In genomic region chr2:241189093-241189855, GRCh38 we compare ENCODE assay signal across 18 cellular contexts. TPM values are rescaled to one million over a fixed set of nuclear protein-coding genes. Genes with fewer than 3 reads are reported as not detected.
DNase-seq lines count a peak whose midpoint lies in the region; ATAC-seq, FAIRE-seq and TF ChIP-seq lines count a peak whose summit lies in the region.
"Had no signal": no experiment of that assay in that cellular context is flagged by ENCODE, and none has a peak within 500 bp of the region (broad histone marks: within the 10 kb centered on the region; RNA-seq: fewer than 3 reads in every experiment).

No MANE protein-coding gene starts in this region.

- H3K4me1 ChIP-seq in heart right ventricle (no peaks in the 10 kb centered on the region), RWPE2 (ENCODE audit: insufficient read depth, poor library complexity, severe bottlenecking) (no peaks in the 10 kb centered on the region), kidney (ENCODE audit: control insufficient read depth in 1 of 2, insufficient read depth in 1 of 2, low read depth in 1 of 2, low read length in 2 of 2) (no peaks in the 10 kb centered on the region), transverse colon (peaks cover 0 to 3% (median 0%) of the 10 kb centered on the region in 4 donors)

- H3K9ac ChIP-seq in kidney (ENCODE audit: low read length in 2 of 2), result no peak overlapping the region

- no peak for FAIRE-seq in kidney (lab: Jason Lieb, UNC)
- FAIRE-seq: A204.1, GM18507 had no signal

- H3K27ac ChIP-seq in heart right ventricle, result no peak overlapping the region
- H3K27ac ChIP-seq in RWPE2 (ENCODE audit: poor library complexity, severe bottlenecking), result no peak overlapping the region
- no peak overlapping the region for H3K27ac ChIP-seq in kidney (ENCODE audit: low read depth in 2 of 2, low read length in 2 of 2)
- H3K27ac ChIP-seq in transverse colon, result peak overlapping the region in 3 of 4 donors; percentile 32 to 78 (median 57)

- no peak for TF ChIP-seq CTCF in heart right ventricle (IDR thresholded peaks at IDR 0.05)
- no peak for TF ChIP-seq CTCF in RWPE2 (IDR thresholded peaks at IDR 0.05; ENCODE audit: poor library complexity, severe bottlenecking)
- no peak for TF ChIP-seq CTCF in kidney (IDR thresholded peaks at IDR 0.05; ENCODE audit: borderline replicate concordance, extremely low read depth, insufficient read depth)
- TF ChIP-seq CTCF in transverse colon (IDR thresholded peaks at IDR 0.05), result no peak

- peaks cover 0 to 9% (median 0%) of the 10 kb centered on the region in 7 donors for H3K27me3 ChIP-seq in heart right ventricle
- no peaks in the 10 kb centered on the region for H3K27me3 ChIP-seq in RWPE2 (ENCODE audit: insufficient read depth, poor library complexity, severe bottlenecking)
- no peaks in the 10 kb centered on the region for H3K27me3 ChIP-seq in transverse colon

- DNase-seq in Right ventricle myocardium superior (peak; percentile 30), heart right ventricle (no peak), RWPE2 (ENCODE audit: low spot score) (peak; percentile 58), kidney (peak; percentile 57), transverse colon (no peak), T1000 (lab: John Stamatoyannopoulos, UW) (no peak)
- DNase-seq in effector CD8-positive, alpha-beta T cell (lab: John Stamatoyannopoulos, UW), result no peak
- DNase-seq: COR-L47, KBM-7, NCI-H1092 treated with DMSO at 0.1 percent for 48 hours, NCI-H1694 treated with DMSO at 0.1 percent for 48 hours, NCI-H446 treated with DMSO at 0.1 percent for 48 hours, NCI-H748 treated with DMSO at 0.1 percent for 48 hours, SHP77 treated with DMSO at 0.1 percent for 48 hours had no signal

- H3K4me3 ChIP-seq in heart right ventricle (no peak overlapping the region), RWPE2 (ENCODE audit: severe bottlenecking) (no peak overlapping the region), kidney (ENCODE audit: low read length in 2 of 2) (no peak overlapping the region), transverse colon (peak overlapping the region in 2 of 4 donors; percentile 26 to 29)

- in situ Hi-C loops in transverse colon (cut with MboI; ENCODE audit: low pct_ligation_motif_present in 1 of 4, low pct_unique_long_range_greater_than_20kb in 1 of 4, low sequenced_read_pairs in 3 of 4), result no loop called here

- TF ChIP-seq EP300 in transverse colon (IDR thresholded peaks at IDR 0.05; ENCODE audit: low read depth), result no peak

- ATAC-seq in Right ventricle myocardium superior (ENCODE audit: poor library complexity), result no peak
- no peak for ATAC-seq in heart right ventricle
- ATAC-seq in RWPE2 (ENCODE audit: low read depth), result no peak
- no peak for ATAC-seq in HG02571 (IDR thresholded peaks at IDR 0.05; ENCODE audit: unreplicated experiment)

- 89 to 90% methylated on average over 32 of the region's 32 CpGs for WGBS in heart right ventricle, 2 donors
- WGBS in transverse colon (ENCODE audit: low coverage in 1 of 2), 2 donors, result 91 to 100% methylated on average over 2 to 31 of the region's 32 CpGs

- intact Hi-C loops in Right ventricle myocardium superior (cut with DNase I) (no loop called here), heart right ventricle (cut with DNase I) (no loop called here), kidney (cut with DNase I) (no loop called here), transverse colon (cut with DNase I; ENCODE audit: low total_unique reads) (no loop called here)

- H3K36me3 ChIP-seq in heart right ventricle (no peaks in the 10 kb centered on the region), RWPE2 (ENCODE audit: low read depth) (no peaks in the 10 kb centered on the region), kidney (ENCODE audit: control insufficient read depth in 1 of 2, insufficient read depth in 2 of 2, low read length in 2 of 2) (no peaks in the 10 kb centered on the region), transverse colon (no peaks in the 10 kb centered on the region)

- H3K9me3 ChIP-seq in heart right ventricle (no peaks in the 10 kb centered on the region), RWPE2 (ENCODE audit: severe bottlenecking) (no peaks in the 10 kb centered on the region), kidney (ENCODE audit: control insufficient read depth in 1 of 2, low read length in 2 of 2) (no peaks in the 10 kb centered on the region), transverse colon (no peaks in the 10 kb centered on the region)

- no peak for TF ChIP-seq POLR2A in transverse colon (IDR thresholded peaks at IDR 0.05)

RNA-seq across cellular contexts. Expression of gene ANO7, which starts 0.8 kb away (rescaled TPM):
- total RNA-seq in Right ventricle myocardium superior (0.35 TPM), heart right ventricle (1 to 10 TPM in 8 of 10 donors, under 1 TPM in 2; 0.92 to 3.0 (median 2.0) TPM), kidney (1.9 TPM), transverse colon (100 to 1,000 TPM in 1 of 4 donors, 10 to 100 TPM in 3; 37.2 to 202 (median 71.0) TPM)
- polyA plus RNA-seq in heart right ventricle (under 1 TPM; 0.61 to 0.73 TPM), kidney (ENCODE audit: insufficient read depth, low read depth, low replicate concordance) (1.1 TPM)
- polyA plus RNA-seq: CD14-positive monocyte had no signal

RNA-seq across cellular contexts. Expression of gene PPP1R7, which starts 39.0 kb away (rescaled TPM):
- total RNA-seq in Right ventricle myocardium superior (66.0 TPM), heart right ventricle (10 to 100 TPM; 64.1 to 91.3 (median 78.3) TPM), kidney (64.6 TPM), transverse colon (10 to 100 TPM; 10.8 to 84.2 (median 46.5) TPM)
- polyA plus RNA-seq in heart right ventricle (10 to 100 TPM; 77.0 to 77.5 TPM), kidney (ENCODE audit: insufficient read depth, low read depth, low replicate concordance) (94.9 TPM)

RNA-seq across cellular contexts. Expression of gene PASK, which starts 40.0 kb away (rescaled TPM):
- total RNA-seq in Right ventricle myocardium superior, result 3.2 TPM
- 1 to 10 TPM; 1.0 to 4.5 (median 1.5) TPM for total RNA-seq in heart right ventricle
- 1 to 10 TPM in 1 of 2 donors, under 1 TPM in 1; 0.93 to 2.5 TPM for polyA plus RNA-seq in heart right ventricle
- total RNA-seq in kidney, result 26.0 TPM
- polyA plus RNA-seq in kidney (ENCODE audit: insufficient read depth, low read depth, low replicate concordance), result 3.1 TPM
- total RNA-seq in transverse colon, result 10 to 100 TPM in 2 of 4 donors, 1 to 10 TPM in 2; 7.0 to 35.2 (median 19.1) TPM

Comparison
In these comparisons a context has a peak if more than half of its experiments do, and no peak if none do; other contexts are left out.
1. DNase-seq: peak in Right ventricle myocardium superior (single experiment), RWPE2 (single experiment) and kidney (single experiment); none in heart right ventricle (0 of 2), transverse colon (single experiment), effector CD8-positive, alpha-beta T cell (single experiment) and T1000 (single experiment).
2. H3K27ac ChIP-seq: peak in transverse colon (3 of 4); none in heart right ventricle (0 of 10), RWPE2 (single experiment) and kidney (0 of 2).
3. RNA of gene ANO7, which starts 0.8 kb away (total RNA-seq): 37.2 to 202 TPM in transverse colon; 0.92 to 3.0 TPM in heart right ventricle, 1.9 TPM in kidney (single experiment) and 0.35 TPM in Right ventricle myocardium superior (single experiment); every median in the first group is over 4 times any median in the second.